16 cellular contexts compared by ENCODE assay signal in genomic region chr6:15462717-15463525, GRCh38.
DNase-seq lines count a peak whose midpoint lies in the region; ATAC-seq, FAIRE-seq and TF ChIP-seq lines count a peak whose summit lies in the region.
"Had no signal": no experiment of that assay in that cellular context is flagged by ENCODE, and none has a peak within 500 bp of the region (broad histone marks: within the 10 kb centered on the region; RNA-seq: fewer than 3 reads in every experiment).

No MANE protein-coding gene starts in this region.

- H3K4me3 ChIP-seq in right lobe of liver (no peak overlapping the region), HepG2 (replicated peaks in 1 of 3; ENCODE audit: insufficient read depth in 1 of 3, low read depth in 2 of 3, low read length in 3 of 3) (no peak overlapping the region), gastroesophageal sphincter (no peak overlapping the region)
- H3K4me3 ChIP-seq: lung had no signal

- DNase-seq in right lobe of liver (no peak), HepG2 (ENCODE audit: low spot score) (no peak), WTC11 (ENCODE audit: low spot score) (no peak), nucleus accumbens (lab: John Stamatoyannopoulos, UW) (no peak), HK-2 (ENCODE audit: unreplicated experiment) (no peak), dermis blood vessel endothelial cell (no peak)
- DNase-seq: ACHN; activated CD4-positive, alpha-beta T cell treated with anti-CD3 and anti-CD28 coated beads for 1 hour; central memory CD4-positive, alpha-beta T cell; NCI-H1105; small intestine had no signal

- CTCF ChIA-PET in HepG2 (lab: Yijun Ruan, JAX; ENCODE audit: low intra/inter-chr PET ratio, low total read pairs), result no interaction called here
- CTCF ChIA-PET in WTC11 (lab: Charles Lee), result interaction anchor here (0.7 to 1.0 kb wide), 2 partner anchors 14 to 32 kb away, joined by 3 to 4 read pairs; no protein-coding TSS in a partner anchor

- H3K4me2 ChIP-seq in HepG2 (ENCODE audit: low read depth, low read length), result no peak overlapping the region

- BruUV-seq in HepG2 (replicated peaks; lab: Mats Ljungman, UMichigan), result no TSS peak

- H3K9ac ChIP-seq in HepG2 (ENCODE audit: insufficient read depth, low read depth, low read length), result no peak overlapping the region

- intact Hi-C loops in right lobe of liver (cut with DNase I), result no loop called here
- intact Hi-C loops in HepG2 (cut with micrococcal nuclease; ENCODE audit: unreplicated experiment), result no loop called here

- H3K27ac Mint-ChIP-seq in WTC11, result peak overlapping the region; percentile 1; the same call in 1 of the 2 replicates

- no peaks in the 10 kb centered on the region for H3K79me2 ChIP-seq in HepG2 (ENCODE audit: insufficient read depth, low read length)

- H2AFZ ChIP-seq in HepG2 (ENCODE audit: low read length), result no peak overlapping the region

- peaks cover 0 to 15% (median 3%) of the 10 kb centered on the region in 4 donors for H3K4me1 ChIP-seq in right lobe of liver
- no peaks in the 10 kb centered on the region for H3K4me1 ChIP-seq in HepG2 (ENCODE audit: insufficient read depth, low read length)
- peaks cover 0 to 38% (median 8%) of the 10 kb centered on the region in 3 donors for H3K4me1 ChIP-seq in gastroesophageal sphincter

- TF ChIP-seq CTCF in right lobe of liver (IDR thresholded peaks at IDR 0.05) (no peak), HepG2 (CRISPR knock-in tag; IDR thresholded peaks at IDR 0.05) (no peak), WTC11 (IDR thresholded peaks at IDR 0.05) (no peak), gastroesophageal sphincter (IDR thresholded peaks at IDR 0.05) (no peak)

- no peak for TF ChIP-seq EP300 in HepG2 (IDR thresholded peaks at IDR 0.05; ENCODE audit: low read depth in 2 of 2, low read length in 2 of 2)
- no peak for TF ChIP-seq EP300 in HepG2 (CRISPR knock-in tag; IDR thresholded peaks at IDR 0.05; ENCODE audit: borderline replicate concordance)
- no peak for TF ChIP-seq EP300 in gastroesophageal sphincter (IDR thresholded peaks at IDR 0.05)

- FAIRE-seq in HepG2 (lab: Jason Lieb, UNC), result no peak
- FAIRE-seq: small intestine had no signal

- no peak for TF ChIP-seq RAD21 in HepG2 (CRISPR knock-in tag; IDR thresholded peaks at IDR 0.05)

- H3K27me3 Mint-ChIP-seq in WTC11 (ENCODE audit: low read depth), result no peaks in the 10 kb centered on the region

- H3K4me3 Mint-ChIP-seq in WTC11, result no peak overlapping the region

- WGBS in right lobe of liver (ENCODE audit: insufficient coverage, low coverage, low lambda C conversion rate, missing lambda C conversion rate), result 46% methylated on average over 8 of the region's 8 CpGs
- WGBS in HepG2 (ENCODE audit: low lambda C conversion rate), result 89% methylated on average over 8 of the region's 8 CpGs
- WGBS in gastroesophageal sphincter (ENCODE audit: low coverage in 1 of 2), 2 donors, result 47 to 61% methylated on average over 7 to 8 of the region's 8 CpGs

- no peaks in the 10 kb centered on the region for H3K9me3 Mint-ChIP-seq in WTC11
- H3K9me3 Mint-ChIP-seq: activated naive CD4-positive, alpha-beta T cell treated with anti-CD3 and anti-CD28 coated beads, Interleukin-2, amount 50 U/mL, for 72 hours had no signal

- H3K27ac ChIP-seq in right lobe of liver, result no peak overlapping the region
- H3K27ac ChIP-seq in HepG2 (ENCODE audit: extremely low read length, insufficient read depth, low read length), result no peak overlapping the region
- peak overlapping the region in 1 of 4 donors; percentile 17 for H3K27ac ChIP-seq in gastroesophageal sphincter
- H3K27ac ChIP-seq: neutrophil had no signal

- ATAC-seq in right lobe of liver, result peak; percentile 44 to 66 (median 54)
- ATAC-seq in HepG2, result no peak
- ATAC-seq in WTC11, result no peak
- ATAC-seq in gastroesophageal sphincter, result peak; percentile 16
- ATAC-seq in HG03196 (IDR thresholded peaks at IDR 0.05; ENCODE audit: unreplicated experiment), result no peak
- ATAC-seq: activated naive CD4-positive, alpha-beta T cell treated with anti-CD3 and anti-CD28 coated beads, Interleukin-2, amount 50 U/mL, for 72 hours had no signal

- POLR2A ChIA-PET in HepG2 (lab: Yijun Ruan, JAX), result no interaction called here
- POLR2A ChIA-PET in WTC11 (lab: Charles Lee), result interaction anchor here (0.6 to 0.7 kb wide), 2 partner anchors 8 to 120 kb away, joined by 6 to 7 read pairs; no protein-coding TSS in a partner anchor

- H3K27me3 ChIP-seq in right lobe of liver (no peaks in the 10 kb centered on the region), HepG2 (ENCODE audit: control insufficient read depth in 1 of 2, insufficient read depth in 2 of 2, low read length in 2 of 2) (no peaks in the 10 kb centered on the region), gastroesophageal sphincter (no peaks in the 10 kb centered on the region)
- H3K27me3 ChIP-seq: neutrophil had no signal

- TF ChIP-seq POLR2A in right lobe of liver (IDR thresholded peaks at IDR 0.05) (no peak), HepG2 (IDR thresholded peaks at IDR 0.05; ENCODE audit: insufficient read depth in 1 of 2, low read depth in 2 of 2, low read length in 2 of 2) (no peak), gastroesophageal sphincter (IDR thresholded peaks at IDR 0.05) (no peak)

- H4K20me1 ChIP-seq in HepG2 (ENCODE audit: insufficient read depth, low read length), result no peaks in the 10 kb centered on the region

- H3K9me3 ChIP-seq in right lobe of liver (no peaks in the 10 kb centered on the region), HepG2 (ENCODE audit: low read length) (no peaks in the 10 kb centered on the region), gastroesophageal sphincter (no peaks in the 10 kb centered on the region)
- H3K9me3 ChIP-seq: neutrophil had no signal

- peaks cover 21% of the 10 kb centered on the region for H3K36me3 Mint-ChIP-seq in WTC11

- peaks cover 83% of the 10 kb centered on the region for H3K4me1 Mint-ChIP-seq in WTC11

- in situ Hi-C loops in HepG2 (cut with HindIII; ENCODE audit: extremely low pct_ligation_motif_present, low pct_unique_long_range_greater_than_20kb), result no loop called here

- H3K36me3 ChIP-seq in right lobe of liver (no peaks in the 10 kb centered on the region), HepG2 (replicated peaks in 1 of 2; ENCODE audit: control insufficient read depth in 1 of 2, insufficient read depth in 2 of 2, low read length in 2 of 2) (no peaks in the 10 kb centered on the region; a peak in 2 of 5 replicates), gastroesophageal sphincter (no peaks in the 10 kb centered on the region)
- H3K36me3 ChIP-seq: neutrophil had no signal

TF ChIP-seq in HepG2, 621 proteins besides CTCF, POLR2A, EP300 and RAD21 (continues in another document):
- no peak for TF ChIP-seq ZNF781 (CRISPR knock-in tag; IDR thresholded peaks at IDR 0.05; ENCODE audit: borderline replicate concordance, not compliant biosample characterization)
- TF ChIP-seq SAFB2 (CRISPR knock-in tag; IDR thresholded peaks at IDR 0.05; ENCODE audit: borderline replicate concordance, low read depth), result no peak
- TF ChIP-seq, protein P1, sequence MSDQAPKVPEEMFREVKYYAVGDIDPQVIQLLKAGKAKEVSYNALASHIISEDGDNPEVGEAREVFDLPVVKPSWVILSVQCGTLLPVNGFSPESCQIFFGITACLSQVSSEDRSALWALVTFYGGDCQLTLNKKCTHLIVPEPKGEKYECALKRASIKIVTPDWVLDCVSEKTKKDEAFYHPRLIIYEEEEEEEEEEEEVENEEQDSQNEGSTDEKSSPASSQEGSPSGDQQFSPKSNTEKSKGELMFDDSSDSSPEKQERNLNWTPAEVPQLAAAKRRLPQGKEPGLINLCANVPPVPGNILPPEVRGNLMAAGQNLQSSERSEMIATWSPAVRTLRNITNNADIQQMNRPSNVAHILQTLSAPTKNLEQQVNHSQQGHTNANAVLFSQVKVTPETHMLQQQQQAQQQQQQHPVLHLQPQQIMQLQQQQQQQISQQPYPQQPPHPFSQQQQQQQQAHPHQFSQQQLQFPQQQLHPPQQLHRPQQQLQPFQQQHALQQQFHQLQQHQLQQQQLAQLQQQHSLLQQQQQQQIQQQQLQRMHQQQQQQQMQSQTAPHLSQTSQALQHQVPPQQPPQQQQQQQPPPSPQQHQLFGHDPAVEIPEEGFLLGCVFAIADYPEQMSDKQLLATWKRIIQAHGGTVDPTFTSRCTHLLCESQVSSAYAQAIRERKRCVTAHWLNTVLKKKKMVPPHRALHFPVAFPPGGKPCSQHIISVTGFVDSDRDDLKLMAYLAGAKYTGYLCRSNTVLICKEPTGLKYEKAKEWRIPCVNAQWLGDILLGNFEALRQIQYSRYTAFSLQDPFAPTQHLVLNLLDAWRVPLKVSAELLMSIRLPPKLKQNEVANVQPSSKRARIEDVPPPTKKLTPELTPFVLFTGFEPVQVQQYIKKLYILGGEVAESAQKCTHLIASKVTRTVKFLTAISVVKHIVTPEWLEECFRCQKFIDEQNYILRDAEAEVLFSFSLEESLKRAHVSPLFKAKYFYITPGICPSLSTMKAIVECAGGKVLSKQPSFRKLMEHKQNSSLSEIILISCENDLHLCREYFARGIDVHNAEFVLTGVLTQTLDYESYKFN (CRISPR knock-in tag; conservative IDR thresholded peaks at IDR 0.05), result no peak

TF ChIP-seq in WTC11, 78 proteins besides CTCF, POLR2A, EP300 and RAD21 (continues in another document):
- TF ChIP-seq ATF6 (CRISPR knock-in tag; IDR thresholded peaks at IDR 0.05), result no peak
- TF ChIP-seq ZSCAN18 (CRISPR knock-in tag; IDR thresholded peaks at IDR 0.05), result no peak

Comparison
In these comparisons a context has a peak if more than half of its experiments do, and no peak if none do; other contexts are left out.
1. ATAC-seq: peak in right lobe of liver (4 of 4) and gastroesophageal sphincter (single experiment); none in HepG2 (single experiment), WTC11 (single experiment) and HG03196 (single experiment).